Comparison of ENCODE assay signal across 30 cellular contexts in the genomic region with DNA sequence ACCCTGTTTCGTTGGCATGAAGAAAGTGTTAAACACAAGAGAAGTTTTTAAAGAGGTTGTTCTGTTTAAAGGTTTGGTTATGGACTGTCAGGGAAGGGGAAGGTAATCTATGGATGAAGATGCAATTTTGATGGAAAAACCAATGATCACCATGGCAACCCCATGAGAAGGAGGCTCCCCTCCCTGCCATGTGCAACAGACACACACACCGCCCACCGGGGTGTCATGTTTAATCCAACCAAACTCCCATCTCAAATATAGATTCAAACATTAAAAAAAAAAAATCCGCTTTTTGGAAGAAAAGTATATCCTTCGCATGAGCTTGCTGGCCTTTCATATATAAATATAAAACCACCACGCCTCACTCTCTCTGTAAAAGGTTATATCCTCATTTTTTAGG.
"Had no signal": no experiment of that assay in that cellular context is flagged by ENCODE, and none has a peak within 500 bp of the region (broad histone marks: within the 10 kb centered on the region; RNA-seq: fewer than 3 reads in every experiment).

No MANE protein-coding gene starts in this region.

- ATAC-seq: activated CD4-positive, CD25-positive, alpha-beta regulatory T cell treated with anti-CD3 and anti-CD28 coated beads, Interleukin-2, amount 50 U/mL, for 24 hours; activated CD8-positive, alpha-beta memory T cell treated with anti-CD3 and anti-CD28 coated beads, Interleukin-2, amount 10 ng/mL, durations not matched to agents 7 days and 5 days; activated CD8-positive, alpha-beta T cell treated with anti-CD3 and anti-CD28 coated beads, Interleukin-2, amount 10 ng/mL, durations not matched to agents 7 days and 5 days; activated naive CD4-positive, alpha-beta T cell treated with anti-CD3 and anti-CD28 coated beads, Interleukin-2, amount 50 U/mL, for 72 hours; esophagus mucosa; heart left ventricle; T-helper 17 cell had no signal

- H3K27me3 Mint-ChIP-seq: activated B cell treated with CpG ODN at 0.5 μM for 24 hours; activated CD4-positive, alpha-beta memory T cell treated with anti-CD3 and anti-CD28 coated beads for 36 hours; activated naive CD4-positive, alpha-beta T cell treated with anti-CD3 and anti-CD28 coated beads, Interleukin-2, amount 10 ng/mL, durations not matched to agents 7 days and 5 days; activated naive CD8-positive, alpha-beta T cell treated with anti-CD3 and anti-CD28 coated beads, Interleukin-2, amount 10 ng/mL, durations not matched to agents 7 days and 5 days; brain; T-helper 17 cell had no signal

- H3K4me3 Mint-ChIP-seq: activated B cell treated with CpG ODN at 0.5 μM for 24 hours; activated CD4-positive, alpha-beta memory T cell treated with anti-CD3 and anti-CD28 coated beads for 36 hours; activated CD8-positive, alpha-beta memory T cell treated with anti-CD3 and anti-CD28 coated beads, Interleukin-2, amount 10 ng/mL, durations not matched to agents 7 days and 5 days; activated CD8-positive, alpha-beta T cell treated with anti-CD3 and anti-CD28 coated beads, Interleukin-2, amount 10 ng/mL, durations not matched to agents 7 days and 5 days; activated naive CD4-positive, alpha-beta T cell treated with anti-CD3 and anti-CD28 coated beads, Interleukin-2, amount 10 ng/mL, durations not matched to agents 7 days and 5 days; activated naive CD8-positive, alpha-beta T cell treated with anti-CD3 and anti-CD28 coated beads, Interleukin-2, amount 10 ng/mL, durations not matched to agents 7 days and 5 days; brain; endodermal cell; T-helper 17 cell; T-helper 2 cell treated with Interferon-gamma antibody and Interleukin-4, amounts not matched to agents 5 μg/mL and 100 μg/mL, for 36 hours had no signal

- H3K9me3 ChIP-seq: ascending aorta, breast epithelium, colonic mucosa, heart left ventricle had no signal

- H3K9me3 Mint-ChIP-seq: activated B cell treated with CpG ODN at 0.5 μM for 24 hours; activated CD4-positive, alpha-beta memory T cell treated with anti-CD3 and anti-CD28 coated beads for 36 hours; activated naive CD4-positive, alpha-beta T cell treated with anti-CD3 and anti-CD28 coated beads, Interleukin-2, amount 10 ng/mL, durations not matched to agents 7 days and 5 days; activated naive CD4-positive, alpha-beta T cell treated with anti-CD3 and anti-CD28 coated beads, Interleukin-2, amount 50 U/mL, for 72 hours; activated naive CD8-positive, alpha-beta T cell treated with anti-CD3 and anti-CD28 coated beads, Interleukin-2, amount 10 ng/mL, durations not matched to agents 7 days and 5 days; endodermal cell; T-helper 2 cell treated with Interferon-gamma antibody and Interleukin-4, amounts not matched to agents 5 μg/mL and 100 μg/mL, for 36 hours had no signal

- H3K4me1 Mint-ChIP-seq: activated B cell treated with CpG ODN at 0.5 μM for 24 hours; activated naive CD8-positive, alpha-beta T cell treated with anti-CD3 and anti-CD28 coated beads, Interleukin-2, amount 10 ng/mL, durations not matched to agents 7 days and 5 days; brain had no signal

- DNase-seq: activated B cell treated with CpG ODN at 0.5 μM for 24 hours; activated CD4-positive, alpha-beta memory T cell treated with anti-CD3 and anti-CD28 coated beads for 36 hours; activated CD4-positive, alpha-beta T cell treated with anti-CD3 and anti-CD28 coated beads for 48 hours; activated CD8-positive, alpha-beta memory T cell treated with anti-CD3 and anti-CD28 coated beads, Interleukin-2, amount 10 ng/mL, durations not matched to agents 7 days and 5 days; activated CD8-positive, alpha-beta memory T cell treated with anti-CD3 and anti-CD28 coated beads, Interleukin-2, amount 50 U/mL, for 4 hours; activated CD8-positive, alpha-beta T cell treated with anti-CD3 and anti-CD28 coated beads, Interleukin-2, amount 10 ng/mL, durations not matched to agents 7 days and 5 days; activated gamma-delta T cell; activated naive CD4-positive, alpha-beta T cell; activated naive CD4-positive, alpha-beta T cell treated with anti-CD3 and anti-CD28 coated beads, Interleukin-2, amount 10 ng/mL, durations not matched to agents 7 days and 5 days; activated naive CD8-positive, alpha-beta T cell treated with anti-CD3 and anti-CD28 coated beads, Interleukin-2, amount 10 ng/mL, durations not matched to agents 7 days and 5 days; activated T-cell treated with anti-CD3 and anti-CD28 coated beads, Interleukin-2, amount 50 U/mL, for 1 hour; central memory CD4-positive, alpha-beta T cell; cerebellar nuclear complex; colonic mucosa; dorsolateral prefrontal cortex; effector memory CD4-positive, alpha-beta T cell; endodermal cell; foreskin fibroblast; heart left ventricle; T-helper 17 cell; T1000; WERI-Rb-1 had no signal

- H3K27ac Mint-ChIP-seq: activated B cell treated with CpG ODN at 0.5 μM for 24 hours; activated CD4-positive, alpha-beta memory T cell treated with anti-CD3 and anti-CD28 coated beads for 36 hours; activated CD8-positive, alpha-beta memory T cell treated with anti-CD3 and anti-CD28 coated beads, Interleukin-2, amount 10 ng/mL, durations not matched to agents 7 days and 5 days; activated CD8-positive, alpha-beta T cell treated with anti-CD3 and anti-CD28 coated beads, Interleukin-2, amount 10 ng/mL, durations not matched to agents 7 days and 5 days; activated naive CD8-positive, alpha-beta T cell treated with anti-CD3 and anti-CD28 coated beads, Interleukin-2, amount 10 ng/mL, durations not matched to agents 7 days and 5 days; brain; endodermal cell; T-helper 17 cell; T-helper 2 cell treated with Interferon-gamma antibody and Interleukin-4, amounts not matched to agents 5 μg/mL and 100 μg/mL, for 36 hours had no signal

- H3K27me3 ChIP-seq: ascending aorta, breast epithelium, cardiac muscle cell, colonic mucosa, dorsolateral prefrontal cortex, heart left ventricle had no signal

- H3K27ac ChIP-seq: ascending aorta, breast epithelium, cardiac muscle cell, colonic mucosa, heart left ventricle, WERI-Rb-1 had no signal
